ENCODE assay signal across 15 cellular contexts in genomic region chr9:17613723-17614122, GRCh38. TPM values are rescaled to one million over a fixed set of nuclear protein-coding genes. Genes with fewer than 3 reads are reported as not detected.
DNase-seq lines count a peak whose midpoint lies in the region; ATAC-seq and TF ChIP-seq lines count a peak whose summit lies in the region.
"Had no signal": no experiment of that assay in that cellular context is flagged by ENCODE, and none has a peak within 500 bp of the region (broad histone marks: within the 10 kb centered on the region; RNA-seq: fewer than 3 reads in every experiment).

No MANE protein-coding gene starts in this region.

- H3K27me3 ChIP-seq in AG04450 (ENCODE audit: control insufficient read depth, insufficient read depth, low read length) = no peaks in the 10 kb centered on the region

- POLR2A ChIA-PET in AG04450 (lab: Yijun Ruan, JAX) (interaction anchor here (0.8 to 1.0 kb wide), 2 partner anchors 12 to 14 kb away, joined by 3 read pairs; no protein-coding TSS in a partner anchor), RWPE1 (lab: Yijun Ruan, JAX; ENCODE audit: low non-redundant PET) (no interaction called here)

- no peak overlapping the region for H3K27ac ChIP-seq in AG04450 (ENCODE audit: low read depth, low read length)
- H3K27ac ChIP-seq in RWPE1 = no peak overlapping the region
- H3K27ac ChIP-seq: C4-2B, thoracic aorta had no signal

- DNase-seq in AG04450 (ENCODE audit: low read depth, low spot score) = peak; percentile 56
- DNase-seq in GM04504 (ENCODE audit: low read depth) = peak; percentile 9
- DNase-seq in RWPE1 (ENCODE audit: low spot score) = peak; percentile 7
- DNase-seq in fibroblast of peridontal ligament (ENCODE audit: extremely low read depth) = peak; percentile 90
- no peak for DNase-seq in activated CD8-positive, alpha-beta memory T cell treated with anti-CD3 and anti-CD28 coated beads, Interleukin-2, amount 50 U/mL, for 4 hours
- DNase-seq: activated CD4-positive, alpha-beta T cell treated with anti-CD3 and anti-CD28 coated beads, Interleukin-2, amount 10 ng/mL, durations not matched to agents 24 days and 14 days; activated naive CD4-positive, alpha-beta T cell treated with anti-CD3 and anti-CD28 coated beads for 36 hours; mesendoderm; NCI-H1694 treated with DMSO at 0.1 percent for 48 hours; SIG-M5 had no signal

- H3K4me3 ChIP-seq in AG04450 (ENCODE audit: low read depth, low read length) = no peak overlapping the region
- H3K4me3 ChIP-seq: thoracic aorta had no signal

- H3K9me3 ChIP-seq in AG04450 (ENCODE audit: control insufficient read depth, insufficient read depth, low read length) = no peaks in the 10 kb centered on the region
- H3K9me3 ChIP-seq: thoracic aorta had no signal

- CTCF ChIA-PET in AG04450 (lab: Charles Lee) (no interaction called here), RWPE1 (lab: Yijun Ruan, JAX) (no interaction called here)

- TF ChIP-seq CTCF in AG04450 (IDR thresholded peaks at IDR 0.05; ENCODE audit: low read depth, low read length) (no peak), RWPE1 (conservative IDR thresholded peaks at IDR 0.05; ENCODE audit: low read depth) (no peak)

- ATAC-seq in HG03571 (IDR thresholded peaks at IDR 0.05; ENCODE audit: unreplicated experiment) (no peak), GM21529 (IDR thresholded peaks at IDR 0.05; ENCODE audit: unreplicated experiment) (no peak), HG02852 (IDR thresholded peaks at IDR 0.05; ENCODE audit: unreplicated experiment) (no peak)

RNA-seq across cellular contexts. Expression of gene SH3GL2, which starts 34.9 kb away (rescaled TPM):
- polyA plus RNA-seq in AG04450 (2011; rRNA removed) = 0.04 and 0.05 TPM in 2 replicates
- polyA minus RNA-seq in AG04450 (2011; rRNA and poly(A)+ RNA removed) = 0.13 TPM in 1 of 2 replicates, not detected in the other
